1 cellular context compared by ENCODE assay signal in genomic region chr20:58719258-58719657, GRCh38.
TF ChIP-seq lines count a peak whose summit lies in the region.

No MANE protein-coding gene starts in this region.

TF ChIP-seq in IMR-90, 13 proteins besides CTCF, POLR2A, EP300 and RAD21:
- TF ChIP-seq USF2 (IDR thresholded peaks at IDR 0.05; ENCODE audit: low read depth, low read length), result no peak
- TF ChIP-seq CHD1 (IDR thresholded peaks at IDR 0.05; ENCODE audit: low read depth, low read length), result no peak
- no peak for TF ChIP-seq RFX5 (IDR thresholded peaks at IDR 0.05; ENCODE audit: low read depth, low read length)
- TF ChIP-seq, protein P1, sequence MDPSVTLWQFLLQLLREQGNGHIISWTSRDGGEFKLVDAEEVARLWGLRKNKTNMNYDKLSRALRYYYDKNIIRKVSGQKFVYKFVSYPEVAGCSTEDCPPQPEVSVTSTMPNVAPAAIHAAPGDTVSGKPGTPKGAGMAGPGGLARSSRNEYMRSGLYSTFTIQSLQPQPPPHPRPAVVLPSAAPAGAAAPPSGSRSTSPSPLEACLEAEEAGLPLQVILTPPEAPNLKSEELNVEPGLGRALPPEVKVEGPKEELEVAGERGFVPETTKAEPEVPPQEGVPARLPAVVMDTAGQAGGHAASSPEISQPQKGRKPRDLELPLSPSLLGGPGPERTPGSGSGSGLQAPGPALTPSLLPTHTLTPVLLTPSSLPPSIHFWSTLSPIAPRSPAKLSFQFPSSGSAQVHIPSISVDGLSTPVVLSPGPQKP (IDR thresholded peaks at IDR 0.05; ENCODE audit: borderline replicate concordance, low read depth, low read length), result no peak
- no peak for TF ChIP-seq NFE2L2 (IDR thresholded peaks at IDR 0.05; ENCODE audit: low read depth, low read length)
- no peak for TF ChIP-seq CEBPB (IDR thresholded peaks at IDR 0.05; ENCODE audit: low read depth, low read length)
- TF ChIP-seq MAFK (IDR thresholded peaks at IDR 0.05; ENCODE audit: low read depth, low read length), result no peak
- TF ChIP-seq FOS (IDR thresholded peaks at IDR 0.05; ENCODE audit: low read depth, low read length), result no peak
- TF ChIP-seq RCOR1 (IDR thresholded peaks at IDR 0.05; ENCODE audit: insufficient replicate concordance, low read length), result no peak
- TF ChIP-seq MXI1 (IDR thresholded peaks at IDR 0.05; ENCODE audit: borderline replicate concordance, low read depth, low read length), result no peak
- no peak for TF ChIP-seq BHLHE40 (IDR thresholded peaks at IDR 0.05; ENCODE audit: low read depth, low read length)
- no peak for TF ChIP-seq SMC3 (IDR thresholded peaks at IDR 0.05; ENCODE audit: low read depth, low read length)
